ENCODE assay signal across 1 cellular context in genomic region chr19:57389730-57390598, GRCh38.
TF ChIP-seq lines count a peak whose summit lies in the region.

Gene ZNF548 (plus strand): TSS chr19:57389854. CDS start chr19:57390100, 246 bp downstream.

TF ChIP-seq in WTC11, 78 proteins besides CTCF, POLR2A, EP300 and RAD21 (continued from another document):
- TF ChIP-seq ZBTB43 (CRISPR knock-in tag; IDR thresholded peaks at IDR 0.05) (no peak), IRF2 (CRISPR knock-in tag; IDR thresholded peaks at IDR 0.05; ENCODE audit: borderline replicate concordance, low read depth) (no peak), PRRX2 (CRISPR knock-in tag; IDR thresholded peaks at IDR 0.05) (no peak), CREB1 (CRISPR knock-in tag; IDR thresholded peaks at IDR 0.05) (no peak), CREM (CRISPR knock-in tag; IDR thresholded peaks at IDR 0.05) (peak; percentile 92), CDX4 (CRISPR knock-in tag; IDR thresholded peaks at IDR 0.05; ENCODE audit: borderline replicate concordance) (no peak), NFYB (CRISPR knock-in tag; conservative IDR thresholded peaks at IDR 0.05; ENCODE audit: low read depth) (peak; percentile 75), FOXP1 (CRISPR knock-in tag; IDR thresholded peaks at IDR 0.05; ENCODE audit: borderline replicate concordance) (no peak; the same call in 1 of the 2 replicates), STAT6 (CRISPR knock-in tag; conservative IDR thresholded peaks at IDR 0.05; ENCODE audit: low read depth) (no peak), ZNF232 (CRISPR knock-in tag; IDR thresholded peaks at IDR 0.05) (0 out of 2 replicates have a peak, but pooled peaks have one; percentile 55), ZNF138 (CRISPR knock-in tag; conservative IDR thresholded peaks at IDR 0.05) (no peak), SOX15 (CRISPR knock-in tag; IDR thresholded peaks at IDR 0.05) (no peak), ZNF263 (CRISPR knock-in tag; IDR thresholded peaks at IDR 0.05; ENCODE audit: low read depth) (no peak), HMGXB4 (CRISPR knock-in tag; IDR thresholded peaks at IDR 0.05) (no peak), ZNF121 (CRISPR knock-in tag; IDR thresholded peaks at IDR 0.05) (no peak), ZNF317 (CRISPR knock-in tag; IDR thresholded peaks at IDR 0.05; ENCODE audit: borderline replicate concordance, low read depth) (no peak), FOXJ3 (CRISPR knock-in tag; IDR thresholded peaks at IDR 0.05; ENCODE audit: borderline replicate concordance) (no peak), TEAD4 (CRISPR knock-in tag; IDR thresholded peaks at IDR 0.05) (no peak), HMGA2 (CRISPR knock-in tag; IDR thresholded peaks at IDR 0.05) (no peak), NR1H2 (CRISPR knock-in tag; IDR thresholded peaks at IDR 0.05) (no peak), CBFB (CRISPR knock-in tag; IDR thresholded peaks at IDR 0.05; ENCODE audit: low read depth) (no peak), KAT7 (CRISPR knock-in tag; IDR thresholded peaks at IDR 0.05; ENCODE audit: borderline replicate concordance) (no peak), ELF4 (CRISPR knock-in tag; IDR thresholded peaks at IDR 0.05; ENCODE audit: low read depth) (no peak), GABPB1 (CRISPR knock-in tag; IDR thresholded peaks at IDR 0.05) (peak; percentile 80), MYBL2 (CRISPR knock-in tag; IDR thresholded peaks at IDR 0.05) (no peak), ZNF532 (CRISPR knock-in tag; IDR thresholded peaks at IDR 0.05; ENCODE audit: borderline replicate concordance) (no peak), ZNF416 (CRISPR knock-in tag; IDR thresholded peaks at IDR 0.05) (no peak), MXD4 (CRISPR knock-in tag; IDR thresholded peaks at IDR 0.05; ENCODE audit: borderline replicate concordance) (no peak)
- TF ChIP-seq, protein P1, sequence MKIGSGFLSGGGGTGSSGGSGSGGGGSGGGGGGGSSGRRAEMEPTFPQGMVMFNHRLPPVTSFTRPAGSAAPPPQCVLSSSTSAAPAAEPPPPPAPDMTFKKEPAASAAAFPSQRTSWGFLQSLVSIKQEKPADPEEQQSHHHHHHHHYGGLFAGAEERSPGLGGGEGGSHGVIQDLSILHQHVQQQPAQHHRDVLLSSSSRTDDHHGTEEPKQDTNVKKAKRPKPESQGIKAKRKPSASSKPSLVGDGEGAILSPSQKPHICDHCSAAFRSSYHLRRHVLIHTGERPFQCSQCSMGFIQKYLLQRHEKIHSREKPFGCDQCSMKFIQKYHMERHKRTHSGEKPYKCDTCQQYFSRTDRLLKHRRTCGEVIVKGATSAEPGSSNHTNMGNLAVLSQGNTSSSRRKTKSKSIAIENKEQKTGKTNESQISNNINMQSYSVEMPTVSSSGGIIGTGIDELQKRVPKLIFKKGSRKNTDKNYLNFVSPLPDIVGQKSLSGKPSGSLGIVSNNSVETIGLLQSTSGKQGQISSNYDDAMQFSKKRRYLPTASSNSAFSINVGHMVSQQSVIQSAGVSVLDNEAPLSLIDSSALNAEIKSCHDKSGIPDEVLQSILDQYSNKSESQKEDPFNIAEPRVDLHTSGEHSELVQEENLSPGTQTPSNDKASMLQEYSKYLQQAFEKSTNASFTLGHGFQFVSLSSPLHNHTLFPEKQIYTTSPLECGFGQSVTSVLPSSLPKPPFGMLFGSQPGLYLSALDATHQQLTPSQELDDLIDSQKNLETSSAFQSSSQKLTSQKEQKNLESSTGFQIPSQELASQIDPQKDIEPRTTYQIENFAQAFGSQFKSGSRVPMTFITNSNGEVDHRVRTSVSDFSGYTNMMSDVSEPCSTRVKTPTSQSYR (CRISPR knock-in tag; IDR thresholded peaks at IDR 0.05), result no peak
